In the genomic region with DNA sequence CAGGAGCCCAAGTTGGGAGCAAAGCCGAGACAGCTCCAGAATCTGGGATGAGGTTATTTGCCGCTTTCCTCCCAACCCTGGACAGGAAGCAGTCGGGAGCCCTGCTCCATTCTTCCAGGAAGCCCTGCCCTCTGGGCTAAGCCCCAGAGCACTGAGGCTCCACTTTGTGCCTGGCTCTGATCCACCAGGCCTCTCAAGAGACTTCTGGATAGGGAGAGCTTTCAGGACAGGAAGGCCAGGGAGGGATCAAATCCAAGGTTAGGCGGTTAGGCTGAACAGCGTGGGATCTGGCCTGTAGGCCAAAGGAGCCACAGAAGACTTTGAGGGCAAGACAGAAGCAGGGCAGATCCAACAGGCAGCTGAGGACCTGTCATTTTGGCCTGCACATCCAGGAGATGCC, we compare ENCODE assay signal across 8 cellular contexts. TPM values are rescaled to one million over a fixed set of nuclear protein-coding genes. Genes with fewer than 3 reads are reported as not detected.
DNase-seq lines count a peak whose midpoint lies in the region; ATAC-seq, FAIRE-seq and TF ChIP-seq lines count a peak whose summit lies in the region.

No MANE protein-coding gene starts in this region.

- TF ChIP-seq POLR2A in breast epithelium (IDR thresholded peaks at IDR 0.05) (no peak), HepG2 (IDR thresholded peaks at IDR 0.05; ENCODE audit: insufficient read depth in 1 of 2, low read depth in 2 of 2, low read length in 2 of 2) (no peak)

- H3K27ac ChIP-seq in HUES64 (ENCODE audit: low read depth, low read length) (no peak overlapping the region), breast epithelium (peak overlapping the region; percentile 88 to 98), HepG2 (ENCODE audit: extremely low read length, insufficient read depth, low read length) (no peak overlapping the region), temporal lobe (ENCODE audit: low read depth, low read length) (peak overlapping the region; percentile 61)

- H3K27me3 ChIP-seq in HUES64 (ENCODE audit: insufficient read depth, low read length) (no peaks in the 10 kb centered on the region), breast epithelium (no peaks in the 10 kb centered on the region), HepG2 (ENCODE audit: control insufficient read depth in 1 of 2, insufficient read depth in 2 of 2, low read length in 2 of 2) (no peaks in the 10 kb centered on the region; a peak in 1 of 5 replicates)

- H4K20me1 ChIP-seq in HepG2 (ENCODE audit: insufficient read depth, low read length) = no peaks in the 10 kb centered on the region

- FAIRE-seq in HepG2 (lab: Jason Lieb, UNC) = no peak

- H3K4me1 ChIP-seq in HUES64 (ENCODE audit: insufficient read depth, low read length) (peaks cover 13% of the 10 kb centered on the region; the same call in 1 of the 2 replicates), breast epithelium (peaks cover 15 to 30% of the 10 kb centered on the region in 2 donors), HepG2 (ENCODE audit: insufficient read depth, low read length) (peaks cover 38% of the 10 kb centered on the region)

- TF ChIP-seq CTCF in breast epithelium (IDR thresholded peaks at IDR 0.05) = no peak
- TF ChIP-seq CTCF in HepG2 (CRISPR knock-in tag; IDR thresholded peaks at IDR 0.05) = no peak

- H3K9ac ChIP-seq in HUES64 (ENCODE audit: low read depth, low read length) (0 out of 2 replicates have a peak overlapping the region, but pooled peaks have one; percentile 41), HepG2 (ENCODE audit: insufficient read depth, low read depth, low read length) (peak overlapping the region; percentile 64; the same call in 1 of the 2 replicates)

- ATAC-seq in HepG2 = peak; percentile 1; the same call in 1 of the 3 replicates
- ATAC-seq in GM19328 (IDR thresholded peaks at IDR 0.05; ENCODE audit: unreplicated experiment) = no peak

- H2AFZ ChIP-seq in HepG2 (ENCODE audit: low read length) = peak overlapping the region; percentile 30

- TF ChIP-seq RAD21 in HepG2 (CRISPR knock-in tag; IDR thresholded peaks at IDR 0.05) = no peak

- DNase-seq in AG20443 (ENCODE audit: low spot score) = peak; percentile 49
- DNase-seq in breast epithelium (ENCODE audit: low spot score in 2 of 2) = no peak
- DNase-seq in HepG2 (ENCODE audit: low spot score) = no peak
- DNase-seq in stimulated activated CD4-positive, alpha-beta T cell treated with anti-CD3 and anti-CD28 coated beads, Interleukin-12 subunit alpha, Interleukin-12 subunit beta, amount 100 ng/mL, for 4 hours = no peak
- DNase-seq in NCI-H2196 (lab: John Stamatoyannopoulos, UW; ENCODE audit: unreplicated experiment) = no peak

- no TSS peak for BruUV-seq in HepG2 (replicated peaks; lab: Mats Ljungman, UMichigan)

- CTCF ChIA-PET in HepG2 (lab: Yijun Ruan, JAX; ENCODE audit: low intra/inter-chr PET ratio, low total read pairs) = no interaction called here

- in situ Hi-C loops in HepG2 (cut with HindIII; ENCODE audit: extremely low pct_ligation_motif_present, low pct_unique_long_range_greater_than_20kb) = no loop called here

- H3K79me2 ChIP-seq in HepG2 (ENCODE audit: insufficient read depth, low read length) = peaks cover 10% of the 10 kb centered on the region

- TF ChIP-seq EP300 in HepG2 (IDR thresholded peaks at IDR 0.05; ENCODE audit: low read depth in 2 of 2, low read length in 2 of 2) (no peak), HepG2 (CRISPR knock-in tag; IDR thresholded peaks at IDR 0.05; ENCODE audit: borderline replicate concordance) (no peak)

- H3K36me3 ChIP-seq in HUES64 (ENCODE audit: insufficient read depth, low read length) (no peaks in the 10 kb centered on the region), breast epithelium (no peaks in the 10 kb centered on the region), HepG2 (replicated peaks in 1 of 2; ENCODE audit: control insufficient read depth in 1 of 2, insufficient read depth in 2 of 2, low read length in 2 of 2) (no peaks in the 10 kb centered on the region; a peak in 1 of 5 replicates)

- H3K4me3 ChIP-seq in HUES64 (ENCODE audit: low read length) (peak overlapping the region; percentile 86), breast epithelium (peak overlapping the region; percentile 73 to 89 (median 80)), HepG2 (replicated peaks in 1 of 3; ENCODE audit: insufficient read depth in 1 of 3, low read depth in 2 of 3, low read length in 3 of 3) (peak overlapping the region; percentile 72 to 91 (median 88))

- 85% methylated on average over 5 of the region's 5 CpGs for WGBS in HUES64
- 11% methylated on average over 3 of the region's 5 CpGs for WGBS in HepG2 (ENCODE audit: low lambda C conversion rate)

- H3K4me2 ChIP-seq in HepG2 (ENCODE audit: low read depth, low read length) = peak overlapping the region; percentile 90

- POLR2A ChIA-PET in HepG2 (lab: Yijun Ruan, JAX) = no interaction called here

- intact Hi-C loops in breast epithelium (cut with DNase I; ENCODE audit: low total_unique reads) (no loop called here), HepG2 (cut with micrococcal nuclease; ENCODE audit: unreplicated experiment) (no loop called here)

- H3K9me3 ChIP-seq in HUES64 (ENCODE audit: insufficient read depth, low read depth, low read length) (no peaks in the 10 kb centered on the region), breast epithelium (no peaks in the 10 kb centered on the region), HepG2 (ENCODE audit: low read length) (no peaks in the 10 kb centered on the region)

TF ChIP-seq in HepG2, 621 proteins besides CTCF, POLR2A, EP300 and RAD21 (continues in another document):
- no peak for TF ChIP-seq ZNF234 (CRISPR knock-in tag; conservative IDR thresholded peaks at IDR 0.05)
- TF ChIP-seq ZNF558 (CRISPR knock-in tag; IDR thresholded peaks at IDR 0.05; ENCODE audit: borderline replicate concordance) = no peak
- no peak for TF ChIP-seq ZFP41 (CRISPR knock-in tag; IDR thresholded peaks at IDR 0.05; ENCODE audit: borderline replicate concordance)
- no peak for TF ChIP-seq HNRNPH1 (optimal IDR thresholded peaks at IDR 0.05; ENCODE audit: low read depth, low read length)
- TF ChIP-seq, protein P1, sequence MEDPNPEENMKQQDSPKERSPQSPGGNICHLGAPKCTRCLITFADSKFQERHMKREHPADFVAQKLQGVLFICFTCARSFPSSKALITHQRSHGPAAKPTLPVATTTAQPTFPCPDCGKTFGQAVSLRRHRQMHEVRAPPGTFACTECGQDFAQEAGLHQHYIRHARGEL (CRISPR knock-in tag; IDR thresholded peaks at IDR 0.05) = no peak

RNA-seq across cellular contexts. Expression of a gene that starts 0.8 kb away (rescaled TPM):
- 2.5 TPM for polyA plus RNA-seq in HUES64 (2013, experiment 1 of 2)
- 3.7 TPM for polyA plus RNA-seq in HUES64 (2013, experiment 2 of 2)
- total RNA-seq in breast epithelium (10 to 100 TPM in 1 of 3 donors, 1 to 10 TPM in 2; 8.5 to 10.7 (median 9.7) TPM), HepG2 (2016; rRNA removed; fragmentation: Illumina TruSeq; extraction: Trizol) (2.7 and 3.7 TPM in 2 replicates), temporal lobe (30.2 TPM)
- total RNA-seq in HepG2 (2016; cell fraction: cytosol; rRNA removed; fragmentation: Illumina TruSeq; extraction: Trizol; ENCODE audit: low read depth) = 1.0 and 1.5 TPM in 2 replicates
- total RNA-seq in HepG2 (2016; cell fraction: insoluble cytoplasmic fraction; rRNA removed; fragmentation: Illumina TruSeq; extraction: Trizol) = 2.2 and 4.1 TPM in 2 replicates
- 2.5 TPM in 2 replicates for total RNA-seq in HepG2 (2016; cell fraction: membrane; rRNA removed; fragmentation: Illumina TruSeq; extraction: Trizol)
- total RNA-seq in HepG2 (2016; cell fraction: nucleus; rRNA removed; fragmentation: Illumina TruSeq; extraction: Trizol) = 2.7 and 3.7 TPM in 2 replicates
- polyA plus RNA-seq in HepG2 (2011; rRNA removed) = 3.5 TPM in 2 replicates
- polyA plus RNA-seq in HepG2 (2011; cell fraction: cytosol; rRNA removed) = 2.4 and 3.4 TPM in 2 replicates
- 4.3 and 5.5 TPM in 2 replicates for polyA plus RNA-seq in HepG2 (2011; cell fraction: nucleus; rRNA removed)
- polyA plus RNA-seq in HepG2 (2012) = 1.7 and 2.1 TPM in 2 replicates
- 0.77 and 1.3 TPM in 2 replicates for polyA plus RNA-seq in HepG2 (2016; cell fraction: cytosol; fragmentation: Illumina TruSeq; extraction: Trizol; ENCODE audit: low read depth)
- 1.5 and 1.6 TPM in 2 replicates for polyA plus RNA-seq in HepG2 (2016; cell fraction: insoluble cytoplasmic fraction; fragmentation: Illumina TruSeq; extraction: Trizol; ENCODE audit: low read depth)
- 1.4 and 1.5 TPM in 2 replicates for polyA plus RNA-seq in HepG2 (2016; cell fraction: membrane; fragmentation: Illumina TruSeq; extraction: Trizol; ENCODE audit: low read depth)
- polyA plus RNA-seq in HepG2 (2016; cell fraction: nucleus; fragmentation: Illumina TruSeq; extraction: Trizol; ENCODE audit: insufficient read depth, low read depth) = 5.6 and 5.8 TPM in 2 replicates
- polyA minus RNA-seq in HepG2 (2011; rRNA and poly(A)+ RNA removed; ENCODE audit: low replicate concordance) = 4.1 and 6.9 TPM in 2 replicates
- polyA minus RNA-seq in HepG2 (2011; cell fraction: cytosol; rRNA and poly(A)+ RNA removed) = 1.6 and 1.8 TPM in 2 replicates
- 1.9 and 2.9 TPM in 2 replicates for polyA minus RNA-seq in HepG2 (2011; cell fraction: nucleus; rRNA and poly(A)+ RNA removed)

RNA-seq across cellular contexts. Expression of a gene that starts 3.3 kb away (rescaled TPM):
- polyA plus RNA-seq in HUES64 (2013, experiment 1 of 2) = 18.8 TPM
- 21.3 TPM for polyA plus RNA-seq in HUES64 (2013, experiment 2 of 2)
- total RNA-seq in breast epithelium (100 to 1,000 TPM in 1 of 3 donors, 10 to 100 TPM in 2; 37.8 to 103 (median 49.8) TPM), HepG2 (2016; rRNA removed; fragmentation: Illumina TruSeq; extraction: Trizol) (2.9 and 3.9 TPM in 2 replicates), temporal lobe (14.0 TPM)
- 1.4 and 1.8 TPM in 2 replicates for total RNA-seq in HepG2 (2016; cell fraction: cytosol; rRNA removed; fragmentation: Illumina TruSeq; extraction: Trizol; ENCODE audit: low read depth)
- 3.0 and 4.3 TPM in 2 replicates for total RNA-seq in HepG2 (2016; cell fraction: insoluble cytoplasmic fraction; rRNA removed; fragmentation: Illumina TruSeq; extraction: Trizol)
- 2.4 and 2.6 TPM in 2 replicates for total RNA-seq in HepG2 (2016; cell fraction: membrane; rRNA removed; fragmentation: Illumina TruSeq; extraction: Trizol)
- 5.4 and 6.2 TPM in 2 replicates for total RNA-seq in HepG2 (2016; cell fraction: nucleus; rRNA removed; fragmentation: Illumina TruSeq; extraction: Trizol)
- polyA plus RNA-seq in HepG2 (2011; rRNA removed) = 2.9 and 3.9 TPM in 2 replicates
- 1.5 and 2.7 TPM in 2 replicates for polyA plus RNA-seq in HepG2 (2011; cell fraction: cytosol; rRNA removed)
- 16.7 and 19.0 TPM in 2 replicates for polyA plus RNA-seq in HepG2 (2011; cell fraction: nucleus; rRNA removed)
- 8.7 and 10.3 TPM in 2 replicates for polyA plus RNA-seq in HepG2 (2012)
- polyA plus RNA-seq in HepG2 (2016; cell fraction: cytosol; fragmentation: Illumina TruSeq; extraction: Trizol; ENCODE audit: low read depth) = 1.5 and 1.7 TPM in 2 replicates
- 6.6 and 9.3 TPM in 2 replicates for polyA plus RNA-seq in HepG2 (2016; cell fraction: insoluble cytoplasmic fraction; fragmentation: Illumina TruSeq; extraction: Trizol; ENCODE audit: low read depth)
- polyA plus RNA-seq in HepG2 (2016; cell fraction: membrane; fragmentation: Illumina TruSeq; extraction: Trizol; ENCODE audit: low read depth) = 3.4 and 4.2 TPM in 2 replicates
- 18.1 and 20.7 TPM in 2 replicates for polyA plus RNA-seq in HepG2 (2016; cell fraction: nucleus; fragmentation: Illumina TruSeq; extraction: Trizol; ENCODE audit: insufficient read depth, low read depth)
- polyA minus RNA-seq in HepG2 (2011; rRNA and poly(A)+ RNA removed; ENCODE audit: low replicate concordance) = 11.9 and 16.2 TPM in 2 replicates
- polyA minus RNA-seq in HepG2 (2011; cell fraction: cytosol; rRNA and poly(A)+ RNA removed) = 6.8 and 10.8 TPM in 2 replicates
- polyA minus RNA-seq in HepG2 (2011; cell fraction: nucleus; rRNA and poly(A)+ RNA removed) = 8.4 and 9.9 TPM in 2 replicates

Comparison
In these comparisons a context has a peak if more than half of its experiments do, and no peak if none do; other contexts are left out.
1. H3K27ac ChIP-seq: peak in breast epithelium (2 of 2) and temporal lobe (single experiment); none in HUES64 (single experiment) and HepG2 (single experiment).
2. Peak in every context shown above with its lines, with median percentiles within 50 percentile points of each other: H3K4me3 ChIP-seq.